Comparison of ENCODE assay signal across 1 cellular context in genomic region chr12:55824726-55825125, GRCh38.
TF ChIP-seq lines count a peak whose summit lies in the region.

No MANE protein-coding gene starts in this region.

TF ChIP-seq in HepG2, 621 proteins besides CTCF, POLR2A, EP300 and RAD21:
- TF ChIP-seq SMAD9 (CRISPR knock-in tag; IDR thresholded peaks at IDR 0.05) (no peak), CHCHD3 (CRISPR knock-in tag; IDR thresholded peaks at IDR 0.05) (no peak), FOXC1 (CRISPR knock-in tag; IDR thresholded peaks at IDR 0.05; ENCODE audit: borderline replicate concordance) (no peak), ZSCAN20 (CRISPR knock-in tag; IDR thresholded peaks at IDR 0.05; ENCODE audit: borderline replicate concordance) (no peak), ZNF652 (CRISPR knock-in tag; IDR thresholded peaks at IDR 0.05; ENCODE audit: borderline replicate concordance, low read depth) (no peak), ERF (CRISPR knock-in tag; IDR thresholded peaks at IDR 0.05) (no peak), HOXA5 (CRISPR knock-in tag; IDR thresholded peaks at IDR 0.05) (no peak), POGZ (CRISPR knock-in tag; IDR thresholded peaks at IDR 0.05) (no peak), ZNF431 (CRISPR knock-in tag; IDR thresholded peaks at IDR 0.05; ENCODE audit: borderline replicate concordance, low read depth) (no peak), ZNF552 (CRISPR knock-in tag; IDR thresholded peaks at IDR 0.05; ENCODE audit: borderline replicate concordance) (no peak), ZNF569 (CRISPR knock-in tag; IDR thresholded peaks at IDR 0.05; ENCODE audit: borderline replicate concordance) (no peak)
- TF ChIP-seq, protein P1, sequence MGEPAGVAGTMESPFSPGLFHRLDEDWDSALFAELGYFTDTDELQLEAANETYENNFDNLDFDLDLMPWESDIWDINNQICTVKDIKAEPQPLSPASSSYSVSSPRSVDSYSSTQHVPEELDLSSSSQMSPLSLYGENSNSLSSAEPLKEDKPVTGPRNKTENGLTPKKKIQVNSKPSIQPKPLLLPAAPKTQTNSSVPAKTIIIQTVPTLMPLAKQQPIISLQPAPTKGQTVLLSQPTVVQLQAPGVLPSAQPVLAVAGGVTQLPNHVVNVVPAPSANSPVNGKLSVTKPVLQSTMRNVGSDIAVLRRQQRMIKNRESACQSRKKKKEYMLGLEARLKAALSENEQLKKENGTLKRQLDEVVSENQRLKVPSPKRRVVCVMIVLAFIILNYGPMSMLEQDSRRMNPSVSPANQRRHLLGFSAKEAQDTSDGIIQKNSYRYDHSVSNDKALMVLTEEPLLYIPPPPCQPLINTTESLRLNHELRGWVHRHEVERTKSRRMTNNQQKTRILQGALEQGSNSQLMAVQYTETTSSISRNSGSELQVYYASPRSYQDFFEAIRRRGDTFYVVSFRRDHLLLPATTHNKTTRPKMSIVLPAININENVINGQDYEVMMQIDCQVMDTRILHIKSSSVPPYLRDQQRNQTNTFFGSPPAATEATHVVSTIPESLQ (CRISPR knock-in tag; conservative IDR thresholded peaks at IDR 0.05) = no peak
- TF ChIP-seq, protein P2, sequence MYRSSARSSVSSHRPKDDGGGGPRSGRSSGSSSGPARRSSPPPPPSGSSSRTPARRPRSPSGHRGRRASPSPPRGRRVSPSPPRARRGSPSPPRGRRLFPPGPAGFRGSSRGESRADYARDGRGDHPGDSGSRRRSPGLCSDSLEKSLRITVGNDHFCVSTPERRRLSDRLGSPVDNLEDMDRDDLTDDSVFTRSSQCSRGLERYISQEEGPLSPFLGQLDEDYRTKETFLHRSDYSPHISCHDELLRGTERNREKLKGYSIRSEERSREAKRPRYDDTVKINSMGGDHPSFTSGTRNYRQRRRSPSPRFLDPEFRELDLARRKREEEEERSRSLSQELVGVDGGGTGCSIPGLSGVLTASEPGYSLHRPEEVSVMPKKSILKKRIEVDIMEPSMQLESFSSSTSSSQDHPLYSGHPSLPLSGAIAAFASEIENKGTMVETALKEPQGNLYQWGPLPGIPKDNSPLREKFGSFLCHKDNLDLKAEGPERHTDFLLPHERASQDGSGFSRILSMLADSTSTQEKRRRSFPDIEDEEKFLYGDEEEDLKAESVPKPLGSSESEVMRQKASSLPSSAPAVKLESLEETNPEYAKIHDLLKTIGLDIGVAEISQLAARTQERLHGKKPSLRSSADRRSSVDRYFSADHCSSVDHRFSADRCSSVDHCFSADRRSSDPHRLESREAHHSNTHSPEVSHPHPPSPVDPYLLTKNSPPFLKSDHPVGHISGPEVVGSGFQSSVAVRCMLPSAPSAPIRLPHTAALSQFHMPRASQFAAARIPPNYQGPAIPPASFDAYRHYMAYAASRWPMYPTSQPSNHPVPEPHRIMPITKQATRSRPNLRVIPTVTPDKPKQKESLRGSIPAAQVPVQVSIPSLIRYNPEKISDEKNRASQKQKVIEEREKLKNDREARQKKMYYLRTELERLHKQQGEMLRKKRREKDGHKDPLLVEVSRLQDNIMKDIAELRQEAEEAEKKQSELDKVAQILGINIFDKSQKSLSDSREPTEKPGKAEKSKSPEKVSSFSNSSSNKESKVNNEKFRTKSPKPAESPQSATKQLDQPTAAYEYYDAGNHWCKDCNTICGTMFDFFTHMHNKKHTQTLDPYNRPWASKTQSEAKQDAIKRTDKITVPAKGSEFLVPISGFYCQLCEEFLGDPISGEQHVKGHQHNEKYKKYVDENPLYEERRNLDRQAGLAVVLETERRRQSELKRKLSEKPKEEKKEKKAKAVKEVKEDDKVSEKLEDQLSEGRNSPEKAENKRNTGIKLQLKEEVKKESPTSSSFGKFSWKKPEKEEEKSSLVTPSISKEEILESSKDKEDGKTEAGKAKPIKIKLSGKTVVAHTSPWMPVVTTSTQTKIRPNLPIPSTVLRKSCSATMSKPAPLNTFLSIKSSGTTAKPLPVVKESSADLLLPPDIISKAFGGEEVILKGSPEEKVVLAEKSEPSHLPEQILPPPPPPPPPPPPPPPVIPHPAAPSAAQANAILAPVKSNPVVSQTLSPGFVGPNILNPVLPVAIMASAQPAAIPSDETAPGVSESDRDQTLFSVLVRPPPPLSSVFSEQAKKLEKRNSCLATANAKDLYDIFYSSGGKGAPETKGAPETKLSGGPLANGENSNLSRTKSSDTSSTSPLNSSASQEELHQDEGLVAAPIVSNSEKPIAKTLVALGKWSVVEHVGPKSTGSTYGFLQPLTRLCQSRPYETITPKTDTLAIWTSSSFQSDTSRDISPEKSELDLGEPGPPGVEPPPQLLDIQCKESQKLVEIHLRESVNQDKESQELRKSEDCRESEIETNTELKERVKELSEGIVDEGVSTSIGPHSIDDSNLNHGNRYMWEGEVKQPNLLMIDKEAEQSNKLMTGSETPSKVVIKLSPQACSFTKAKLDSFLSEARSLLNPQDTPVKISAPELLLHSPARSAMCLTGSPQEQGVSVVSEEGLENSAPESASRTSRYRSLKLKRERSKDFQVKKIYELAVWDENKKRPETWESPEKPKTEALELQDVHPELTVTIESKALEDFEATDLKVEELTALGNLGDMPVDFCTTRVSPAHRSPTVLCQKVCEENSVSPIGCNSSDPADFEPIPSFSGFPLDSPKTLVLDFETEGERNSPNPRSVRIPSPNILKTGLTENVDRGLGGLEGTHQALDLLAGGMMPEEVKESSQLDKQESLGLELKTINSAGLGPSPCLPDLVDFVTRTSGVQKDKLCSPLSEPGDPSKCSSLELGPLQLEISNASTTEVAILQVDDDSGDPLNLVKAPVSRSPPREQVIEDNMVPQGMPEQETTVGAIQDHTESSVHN (CRISPR knock-in tag; IDR thresholded peaks at IDR 0.05) = no peak
